Comparison of ENCODE assay signal across 8 cellular contexts in the genomic region with DNA sequence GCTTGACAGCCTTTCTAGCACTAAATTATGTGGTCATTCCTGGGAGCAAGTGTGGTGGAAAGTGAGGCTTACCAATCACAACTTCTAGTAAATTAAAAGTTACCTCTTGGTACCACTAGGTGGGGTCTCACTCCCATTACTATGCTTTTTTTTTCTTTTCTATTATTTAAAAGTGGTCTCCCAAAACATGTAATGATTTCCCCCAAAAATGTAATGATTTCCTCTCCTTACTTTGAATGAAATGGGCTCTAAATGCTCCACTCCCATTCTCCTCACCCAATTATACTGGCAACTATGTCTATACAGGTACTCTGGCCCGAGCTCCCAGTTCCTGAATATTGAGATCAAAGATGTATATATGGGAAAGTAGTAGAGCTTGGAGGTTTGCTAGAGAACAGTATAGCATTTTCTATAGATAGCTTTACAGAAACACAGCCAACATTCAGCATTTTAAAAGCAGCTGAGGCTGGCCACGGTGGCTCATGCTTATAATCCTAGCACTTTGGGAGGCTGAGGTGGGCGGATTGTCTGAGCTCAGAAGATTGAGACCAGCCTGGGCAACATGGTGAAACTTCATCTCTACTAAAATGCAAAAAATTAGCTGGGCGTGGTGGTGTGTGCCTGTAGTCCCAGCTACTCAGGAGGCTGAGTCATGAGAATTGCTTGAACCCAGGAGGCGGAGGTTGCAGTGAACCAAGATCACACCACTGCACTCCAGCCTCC.
DNase-seq lines count a peak whose midpoint lies in the region; ATAC-seq and TF ChIP-seq lines count a peak whose summit lies in the region.

No MANE protein-coding gene starts in this region.

- H3K27ac Mint-ChIP-seq in activated CD8-positive, alpha-beta T cell treated with anti-CD3 and anti-CD28 coated beads for 36 hours = peak overlapping the region; percentile 42
- no peak overlapping the region for H3K27ac Mint-ChIP-seq in stimulated activated memory B cell treated with anti-CD40 and anti-IgM and Interleukin-4, amounts not matched to agents 10 μg/mL and 1 μg/mL and 100 μg/mL, for 72 hours

- intact Hi-C loops in activated CD8-positive, alpha-beta T cell treated with anti-CD3 and anti-CD28 coated beads for 36 hours (cut with micrococcal nuclease) = no loop called here
- intact Hi-C loops in head of caudate nucleus (cut with DNase I) = no loop called here

- H3K36me3 Mint-ChIP-seq in activated CD8-positive, alpha-beta T cell treated with anti-CD3 and anti-CD28 coated beads for 36 hours (ENCODE audit: low read depth) = peaks cover 16% of the 10 kb centered on the region
- H3K36me3 Mint-ChIP-seq in stimulated activated memory B cell treated with anti-CD40 and anti-IgM and Interleukin-4, amounts not matched to agents 10 μg/mL and 1 μg/mL and 100 μg/mL, for 72 hours = peaks cover 27% of the 10 kb centered on the region

- no peak overlapping the region for H3K4me3 Mint-ChIP-seq in activated CD8-positive, alpha-beta T cell treated with anti-CD3 and anti-CD28 coated beads for 36 hours
- no peak overlapping the region for H3K4me3 Mint-ChIP-seq in stimulated activated memory B cell treated with anti-CD40 and anti-IgM and Interleukin-4, amounts not matched to agents 10 μg/mL and 1 μg/mL and 100 μg/mL, for 72 hours

- H3K4me3 ChIP-seq in HEK293 (ENCODE audit: low read depth, low read length) = no peak overlapping the region

- CTCF ChIA-PET in HEK293 (lab: Yijun Ruan, JAX) = interaction anchor here (0.5 to 1.2 kb wide), 10 partner anchors 12 to 734 kb away, joined by 3 to 6 read pairs (median 3); no protein-coding TSS in a partner anchor
- CTCF ChIA-PET in activated CD8-positive, alpha-beta T cell treated with anti-CD3 and anti-CD28 coated beads for 36 hours (lab: Charles Lee) = interaction anchor here (0.6 to 3.0 kb wide), 26 partner anchors 12 to 532 kb away, joined by 3 to 16 read pairs (median 3); no protein-coding TSS in a partner anchor

- H3K4me1 ChIP-seq in HEK293 (ENCODE audit: control insufficient read depth, insufficient read depth, low read length) = no peaks in the 10 kb centered on the region

- H3K9me3 Mint-ChIP-seq in activated CD8-positive, alpha-beta T cell treated with anti-CD3 and anti-CD28 coated beads for 36 hours = no peaks in the 10 kb centered on the region
- H3K9me3 Mint-ChIP-seq in stimulated activated memory B cell treated with anti-CD40 and anti-IgM and Interleukin-4, amounts not matched to agents 10 μg/mL and 1 μg/mL and 100 μg/mL, for 72 hours = no peaks in the 10 kb centered on the region

- peaks cover 0 to 15% of the 10 kb centered on the region in 2 experiments; a peak in 2 of 3 replicates for H3K36me3 ChIP-seq in HEK293 (ENCODE audit: control insufficient read depth in 2 of 2, insufficient read depth in 1 of 2, low read length in 2 of 2)

- peak; percentile 17 for DNase-seq in COR-L47 (lab: John Stamatoyannopoulos, UW)
- peak; percentile 30 for DNase-seq in activated CD8-positive, alpha-beta T cell treated with anti-CD3 and anti-CD28 coated beads for 36 hours
- DNase-seq in left kidney (ENCODE audit: low read depth, low spot score) = peak; percentile 50
- no peak for DNase-seq in head of caudate nucleus
- no peak for DNase-seq in effector CD8-positive, alpha-beta T cell (lab: John Stamatoyannopoulos, UW)

- TF ChIP-seq CTCF in HEK293 (tag by site-specific recombination; IDR thresholded peaks at IDR 0.05) = no peak
- TF ChIP-seq CTCF in activated CD8-positive, alpha-beta T cell treated with anti-CD3 and anti-CD28 coated beads for 36 hours (IDR thresholded peaks at IDR 0.05) = peak; percentile 80

- H3K27ac ChIP-seq in HEK293 (ENCODE audit: extremely low read depth, low read depth, low read length) = no peak overlapping the region

- H3K4me1 Mint-ChIP-seq in activated CD8-positive, alpha-beta T cell treated with anti-CD3 and anti-CD28 coated beads for 36 hours (ENCODE audit: low read depth) = peaks cover 46% of the 10 kb centered on the region
- peaks cover 15% of the 10 kb centered on the region for H3K4me1 Mint-ChIP-seq in stimulated activated memory B cell treated with anti-CD40 and anti-IgM and Interleukin-4, amounts not matched to agents 10 μg/mL and 1 μg/mL and 100 μg/mL, for 72 hours

- no peaks in the 10 kb centered on the region for H3K27me3 Mint-ChIP-seq in activated CD8-positive, alpha-beta T cell treated with anti-CD3 and anti-CD28 coated beads for 36 hours
- H3K27me3 Mint-ChIP-seq in stimulated activated memory B cell treated with anti-CD40 and anti-IgM and Interleukin-4, amounts not matched to agents 10 μg/mL and 1 μg/mL and 100 μg/mL, for 72 hours = no peaks in the 10 kb centered on the region

- POLR2A ChIA-PET in HEK293 (lab: Yijun Ruan, JAX) = no interaction called here
- POLR2A ChIA-PET in activated CD8-positive, alpha-beta T cell treated with anti-CD3 and anti-CD28 coated beads for 36 hours (lab: Charles Lee) = no interaction called here

- peak; percentile 24 for ATAC-seq in activated CD8-positive, alpha-beta T cell treated with anti-CD3 and anti-CD28 coated beads for 36 hours
- ATAC-seq in HG02885 (IDR thresholded peaks at IDR 0.05; ENCODE audit: poor library complexity, unreplicated experiment) = no peak
- no peak for ATAC-seq in stimulated activated memory B cell treated with anti-CD40 and anti-IgM and Interleukin-4, amounts not matched to agents 10 μg/mL and 1 μg/mL and 100 μg/mL, for 72 hours

- H3K9me3 ChIP-seq in HEK293 (ENCODE audit: control insufficient read depth, insufficient read depth, low read depth, low read length) = no peaks in the 10 kb centered on the region

TF ChIP-seq in HEK293, 187 proteins besides CTCF, POLR2A, EP300 and RAD21:
- TF ChIP-seq ZNF530 (tag by site-specific recombination; IDR thresholded peaks at IDR 0.05; ENCODE audit: low read depth) (no peak), PRDM1 (tag by site-specific recombination; IDR thresholded peaks at IDR 0.05) (0 out of 2 replicates have a peak, but pooled peaks have one; percentile 25), ZFHX2 (tag by site-specific recombination; conservative IDR thresholded peaks at IDR 0.05) (0 out of 2 replicates have a peak, but pooled peaks have one; percentile 15), ZNF555 (tag by site-specific recombination; conservative IDR thresholded peaks at IDR 0.05) (no peak), ZNF184 (tag by site-specific recombination; IDR thresholded peaks at IDR 0.05) (no peak), ZNF121 (tag by site-specific recombination; IDR thresholded peaks at IDR 0.05) (no peak), MYNN (tag by site-specific recombination; IDR thresholded peaks at IDR 0.05; ENCODE audit: borderline replicate concordance) (no peak), ZNF660 (tag by site-specific recombination; IDR thresholded peaks at IDR 0.05) (0 out of 2 replicates have a peak, but pooled peaks have one; percentile 14), ZNF266 (tag by site-specific recombination; IDR thresholded peaks at IDR 0.05; ENCODE audit: low read depth) (no peak), ZNF114 (tag by site-specific recombination; IDR thresholded peaks at IDR 0.05) (no peak), ZNF416 (tag by site-specific recombination; IDR thresholded peaks at IDR 0.05) (no peak), ZNF654 (tag by site-specific recombination; IDR thresholded peaks at IDR 0.05; ENCODE audit: low read depth) (peak; percentile 44)

Comparison
In these comparisons a context has a peak if more than half of its experiments do, and no peak if none do; other contexts are left out.
1. DNase-seq: peak in COR-L47 (single experiment), activated CD8-positive, alpha-beta T cell treated with anti-CD3 and anti-CD28 coated beads for 36 hours (single experiment) and left kidney (single experiment); none in head of caudate nucleus (0 of 42) and effector CD8-positive, alpha-beta T cell (single experiment).